ENCODE assay signal across 21 cellular contexts in genomic region chr2:28173377-28173776, GRCh38.
DNase-seq lines count a peak whose midpoint lies in the region; ATAC-seq, FAIRE-seq and TF ChIP-seq lines count a peak whose summit lies in the region.
"Had no signal": no experiment of that assay in that cellular context is flagged by ENCODE, and none has a peak within 500 bp of the region (broad histone marks: within the 10 kb centered on the region; RNA-seq: fewer than 3 reads in every experiment).

No MANE protein-coding gene starts in this region.

- POLR2A ChIA-PET in HepG2 (lab: Yijun Ruan, JAX), result no interaction called here

- in situ Hi-C loops in HepG2 (cut with HindIII; ENCODE audit: extremely low pct_ligation_motif_present, low pct_unique_long_range_greater_than_20kb), result no loop called here

- H3K9me3 Mint-ChIP-seq in natural killer cell treated with Interleukin-12 subunit alpha and Interleukin-12 subunit beta and Interleukin-15 and Interleukin-18, amount 100 ng/mL, for 72 hours, result peaks cover 10% of the 10 kb centered on the region

- no peak for ATAC-seq in HepG2
- ATAC-seq in right lobe of liver, result no peak
- peak; percentile 24 for ATAC-seq in left lobe of liver
- ATAC-seq in natural killer cell treated with Interleukin-12 subunit alpha and Interleukin-12 subunit beta and Interleukin-15 and Interleukin-18, amount 100 ng/mL, for 72 hours, result no peak
- ATAC-seq: GM12878, HCT116, Right ventricle myocardium inferior had no signal

- H3K9me3 ChIP-seq in HepG2 (ENCODE audit: low read length), result peaks cover 8% of the 10 kb centered on the region; the same call in 1 of the 2 replicates
- H3K9me3 ChIP-seq in right lobe of liver, result peaks cover 0 to 3% (median 0%) of the 10 kb centered on the region in 4 donors
- H3K9me3 ChIP-seq in vagina, result no peaks in the 10 kb centered on the region

- H3K4me2 ChIP-seq in HepG2 (ENCODE audit: low read depth, low read length), result no peak overlapping the region
- H3K4me2 ChIP-seq: PC-9 had no signal

- TF ChIP-seq EP300 in HepG2 (IDR thresholded peaks at IDR 0.05; ENCODE audit: low read depth in 2 of 2, low read length in 2 of 2) (no peak), HepG2 (CRISPR knock-in tag; IDR thresholded peaks at IDR 0.05; ENCODE audit: borderline replicate concordance) (no peak)

- no peak overlapping the region for H3K4me3 ChIP-seq in HepG2 (replicated peaks in 1 of 3; ENCODE audit: insufficient read depth in 1 of 3, low read depth in 2 of 3, low read length in 3 of 3)
- no peak overlapping the region for H3K4me3 ChIP-seq in right lobe of liver
- no peak overlapping the region for H3K4me3 ChIP-seq in vagina
- H3K4me3 ChIP-seq: GM12878, PC-9 had no signal

- TF ChIP-seq POLR2A in HepG2 (IDR thresholded peaks at IDR 0.05; ENCODE audit: insufficient read depth in 1 of 2, low read depth in 2 of 2, low read length in 2 of 2), result no peak
- no peak for TF ChIP-seq POLR2A in right lobe of liver (IDR thresholded peaks at IDR 0.05)
- TF ChIP-seq POLR2A in vagina (IDR thresholded peaks at IDR 0.05), result no peak

- TF ChIP-seq CTCF in HepG2 (CRISPR knock-in tag; IDR thresholded peaks at IDR 0.05), result no peak
- no peak for TF ChIP-seq CTCF in right lobe of liver (IDR thresholded peaks at IDR 0.05)
- no peak for TF ChIP-seq CTCF in vagina (IDR thresholded peaks at IDR 0.05)

- peak overlapping the region in 1 of 2 donors; percentile 33 for H3K27ac Mint-ChIP-seq in natural killer cell treated with Interleukin-12 subunit alpha and Interleukin-12 subunit beta and Interleukin-15 and Interleukin-18, amount 100 ng/mL, for 72 hours
- H3K27ac Mint-ChIP-seq: CD14-positive monocyte had no signal

- BruUV-seq in HepG2 (replicated peaks; lab: Mats Ljungman, UMichigan), result no TSS peak

- 95% methylated on average over 8 of the region's 8 CpGs for WGBS in HepG2 (ENCODE audit: low lambda C conversion rate)
- 69% methylated on average over 8 of the region's 8 CpGs for WGBS in right lobe of liver (ENCODE audit: insufficient coverage, low coverage, low lambda C conversion rate, missing lambda C conversion rate)

- CTCF ChIA-PET in HepG2 (lab: Yijun Ruan, JAX; ENCODE audit: low intra/inter-chr PET ratio, low total read pairs), result no interaction called here

- intact Hi-C loops in HepG2 (cut with micrococcal nuclease; ENCODE audit: unreplicated experiment) (loop anchor here (10.0 kb wide), 1 partner anchor 221 kb away; the partner anchor contains the start of gene FOSL2), right lobe of liver (cut with DNase I) (no loop called here), vagina (cut with DNase I) (no loop called here)

- H3K36me3 Mint-ChIP-seq in natural killer cell treated with Interleukin-12 subunit alpha and Interleukin-12 subunit beta and Interleukin-15 and Interleukin-18, amount 100 ng/mL, for 72 hours, result peaks cover 23% of the 10 kb centered on the region

- no peaks in the 10 kb centered on the region for H4K20me1 ChIP-seq in HepG2 (ENCODE audit: insufficient read depth, low read length)

- H3K27ac ChIP-seq in HepG2 (ENCODE audit: extremely low read length, insufficient read depth, low read length), result no peak overlapping the region
- H3K27ac ChIP-seq in right lobe of liver, result no peak overlapping the region
- peak overlapping the region; percentile 2 for H3K27ac ChIP-seq in vagina
- no peak overlapping the region for H3K27ac ChIP-seq in substantia nigra (ENCODE audit: low read depth, low read length, poor library complexity, severe bottlenecking)
- H3K27ac ChIP-seq: PC-9 had no signal

- H3K27me3 Mint-ChIP-seq in natural killer cell treated with Interleukin-12 subunit alpha and Interleukin-12 subunit beta and Interleukin-15 and Interleukin-18, amount 100 ng/mL, for 72 hours, result no peaks in the 10 kb centered on the region

- H3K79me2 ChIP-seq in HepG2 (ENCODE audit: insufficient read depth, low read length), result no peaks in the 10 kb centered on the region

- no peak overlapping the region for H3K4me3 Mint-ChIP-seq in natural killer cell treated with Interleukin-12 subunit alpha and Interleukin-12 subunit beta and Interleukin-15 and Interleukin-18, amount 100 ng/mL, for 72 hours
- H3K4me3 Mint-ChIP-seq: CD14-positive monocyte had no signal

- no peaks in the 10 kb centered on the region for H3K27me3 ChIP-seq in HepG2 (ENCODE audit: control insufficient read depth in 1 of 2, insufficient read depth in 2 of 2, low read length in 2 of 2)
- H3K27me3 ChIP-seq in right lobe of liver, result no peaks in the 10 kb centered on the region
- no peaks in the 10 kb centered on the region for H3K27me3 ChIP-seq in vagina

- H3K9ac ChIP-seq in HepG2 (ENCODE audit: insufficient read depth, low read depth, low read length), result no peak overlapping the region

- H3K36me3 ChIP-seq in HepG2 (replicated peaks in 1 of 2; ENCODE audit: control insufficient read depth in 1 of 2, insufficient read depth in 2 of 2, low read length in 2 of 2) (no peaks in the 10 kb centered on the region; a peak in 1 of 5 replicates), right lobe of liver (no peaks in the 10 kb centered on the region), vagina (no peaks in the 10 kb centered on the region)

- no peak for FAIRE-seq in HepG2 (lab: Jason Lieb, UNC)
- FAIRE-seq: GM12878, GM18507, HTR-8/SVneo had no signal

- TF ChIP-seq RAD21 in HepG2 (CRISPR knock-in tag; IDR thresholded peaks at IDR 0.05), result no peak

- H3K4me1 ChIP-seq in HepG2 (ENCODE audit: insufficient read depth, low read length), result peaks cover 34% of the 10 kb centered on the region
- no peaks in the 10 kb centered on the region for H3K4me1 ChIP-seq in right lobe of liver
- no peaks in the 10 kb centered on the region for H3K4me1 ChIP-seq in vagina

- H2AFZ ChIP-seq in HepG2 (ENCODE audit: low read length), result no peak overlapping the region
- H2AFZ ChIP-seq: PC-9 had no signal

- no peak for DNase-seq in HepG2 (ENCODE audit: low spot score)
- DNase-seq in right lobe of liver, result no peak
- DNase-seq in cerebellar cortex (ENCODE audit: low spot score), result peak; percentile 37
- DNase-seq in left lobe of liver (ENCODE audit: low spot score), result no peak
- DNase-seq in vagina (ENCODE audit: extremely low spot score in 2 of 2), result no peak
- DNase-seq in GOT3 (lab: John Stamatoyannopoulos, UW), result no peak
- no peak for DNase-seq in natural killer cell treated with Interleukin-12 subunit alpha and Interleukin-12 subunit beta and Interleukin-15 and Interleukin-18, amount 100 ng/mL, for 72 hours (ENCODE audit: low spot score)
- DNase-seq in substantia nigra (lab: John Stamatoyannopoulos, UW), result no peak
- DNase-seq: COR-L47, KG1, NCI-H1092 treated with DMSO at 0.1 percent for 48 hours, NCI-H1694, NCI-H2107, NCI-H446, PC-9 had no signal

- H3K4me1 Mint-ChIP-seq in natural killer cell treated with Interleukin-12 subunit alpha and Interleukin-12 subunit beta and Interleukin-15 and Interleukin-18, amount 100 ng/mL, for 72 hours (ENCODE audit: low read depth in 2 of 2), result peaks cover 0 to 3% of the 10 kb centered on the region in 2 donors

TF ChIP-seq in HepG2, 621 proteins besides CTCF, POLR2A, EP300 and RAD21:
- no peak for TF ChIP-seq ZNF296 (CRISPR knock-in tag; conservative IDR thresholded peaks at IDR 0.05)
- 0 out of 2 replicates have a peak, but pooled peaks have one; percentile 32 for TF ChIP-seq KLF11 (CRISPR knock-in tag; IDR thresholded peaks at IDR 0.05)
- TF ChIP-seq DPF2 (CRISPR knock-in tag; IDR thresholded peaks at IDR 0.05; ENCODE audit: borderline replicate concordance, low read depth), result 0 out of 2 replicates have a peak, but pooled peaks have one; percentile 9
